8 cellular contexts compared by ENCODE assay signal in genomic region chr5:69368458-69369368, GRCh38. TPM values are rescaled to one million over a fixed set of nuclear protein-coding genes. Genes with fewer than 3 reads are reported as not detected.
DNase-seq lines count a peak whose midpoint lies in the region; ATAC-seq, FAIRE-seq and TF ChIP-seq lines count a peak whose summit lies in the region.

No MANE protein-coding gene starts in this region.

- peak; percentile 28 for ATAC-seq in GM18868 (IDR thresholded peaks at IDR 0.05; ENCODE audit: unreplicated experiment)
- peak; percentile 42 to 62 (median 55) for ATAC-seq in pancreas
- ATAC-seq in GM19035 (IDR thresholded peaks at IDR 0.05; ENCODE audit: unreplicated experiment), result no peak

- intact Hi-C loops in activated T-helper 1 cell treated with anti-CD3 and anti-CD28 coated beads, Interleukin-12 subunit alpha, Interleukin-12 subunit beta, Interleukin-2, Interleukin-4 antibody, amounts not matched to agents 30 ng/mL and 10 ng/mL and 1 ng/mL, durations not matched to agents 14 hours and 24 hours and 36 hours (cut with micrococcal nuclease), result loop anchor here (1.0 to 2.0 kb wide), 7 partner anchors 36 to 326 kb away; partner anchors contain the start of genes CCDC125, CCNB1, CDK7 and CENPH
- intact Hi-C loops in pancreas (cut with DNase I), result no loop called here

- peak overlapping the region; percentile 98 for H3K27ac Mint-ChIP-seq in activated T-helper 1 cell treated with anti-CD3 and anti-CD28 coated beads, Interleukin-12 subunit alpha, Interleukin-12 subunit beta, Interleukin-2, Interleukin-4 antibody, amounts not matched to agents 30 ng/mL and 10 ng/mL and 1 ng/mL, durations not matched to agents 14 hours and 24 hours and 36 hours

- no peaks in the 10 kb centered on the region for H3K27me3 Mint-ChIP-seq in activated T-helper 1 cell treated with anti-CD3 and anti-CD28 coated beads, Interleukin-12 subunit alpha, Interleukin-12 subunit beta, Interleukin-2, Interleukin-4 antibody, amounts not matched to agents 30 ng/mL and 10 ng/mL and 1 ng/mL, durations not matched to agents 14 hours and 24 hours and 36 hours (ENCODE audit: insufficient read depth)

- peaks cover 36% of the 10 kb centered on the region for H3K4me1 Mint-ChIP-seq in activated T-helper 1 cell treated with anti-CD3 and anti-CD28 coated beads, Interleukin-12 subunit alpha, Interleukin-12 subunit beta, Interleukin-2, Interleukin-4 antibody, amounts not matched to agents 30 ng/mL and 10 ng/mL and 1 ng/mL, durations not matched to agents 14 hours and 24 hours and 36 hours (ENCODE audit: low read depth)

- H3K4me3 ChIP-seq in AG04450 (ENCODE audit: low read depth, low read length), result peak overlapping the region; percentile 95
- H3K4me3 ChIP-seq in foreskin fibroblast (ENCODE audit: low read depth in 1 of 2, low read length in 2 of 2), result peak overlapping the region; percentile 75 to 100
- peak overlapping the region; percentile 66 to 85 (median 73) for H3K4me3 ChIP-seq in pancreas

- CTCF ChIA-PET in AG04450 (lab: Charles Lee), result interaction anchor here (2.7 kb wide), 1 partner anchor 275 kb away, joined by 7 read pairs; the partner anchor contains the start of gene SLC30A5

- peak overlapping the region; percentile 89 for H3K27ac ChIP-seq in AG04450 (ENCODE audit: low read depth, low read length)
- H3K27ac ChIP-seq in KOPT-K1 (ENCODE audit: low read depth, low read length, poor library complexity, severe bottlenecking), result peak overlapping the region; percentile 98
- peak overlapping the region; percentile 98 to 100 (median 99) for H3K27ac ChIP-seq in pancreas

- no peaks in the 10 kb centered on the region for H3K9me3 ChIP-seq in AG04450 (ENCODE audit: control insufficient read depth, insufficient read depth, low read length)
- no peaks in the 10 kb centered on the region for H3K9me3 ChIP-seq in KOPT-K1 (ENCODE audit: insufficient read depth, low read length, poor library complexity, severe bottlenecking)
- H3K9me3 ChIP-seq in pancreas, result no peaks in the 10 kb centered on the region

- H3K36me3 Mint-ChIP-seq in activated T-helper 1 cell treated with anti-CD3 and anti-CD28 coated beads, Interleukin-12 subunit alpha, Interleukin-12 subunit beta, Interleukin-2, Interleukin-4 antibody, amounts not matched to agents 30 ng/mL and 10 ng/mL and 1 ng/mL, durations not matched to agents 14 hours and 24 hours and 36 hours (ENCODE audit: low read depth), result peaks cover 22% of the 10 kb centered on the region

- POLR2A ChIA-PET in AG04450 (lab: Yijun Ruan, JAX), result interaction anchor here (0.7 to 1.7 kb wide), 2 partner anchors 12 to 275 kb away, joined by 3 to 7 read pairs; partner anchors contain the start of gene SLC30A5

- peaks cover 5 to 18% (median 6%) of the 10 kb centered on the region in 3 donors for H3K4me1 ChIP-seq in pancreas

- no peak for TF ChIP-seq CTCF in AG04450 (IDR thresholded peaks at IDR 0.05; ENCODE audit: low read depth, low read length)
- TF ChIP-seq CTCF in foreskin fibroblast (IDR thresholded peaks at IDR 0.05; ENCODE audit: low read depth, low read length), result no peak
- no peak for TF ChIP-seq CTCF in pancreas (IDR thresholded peaks at IDR 0.05)

- H3K27me3 ChIP-seq in AG04450 (ENCODE audit: control insufficient read depth, insufficient read depth, low read length) (no peaks in the 10 kb centered on the region), pancreas (no peaks in the 10 kb centered on the region)

- H3K4me3 Mint-ChIP-seq in activated T-helper 1 cell treated with anti-CD3 and anti-CD28 coated beads, Interleukin-12 subunit alpha, Interleukin-12 subunit beta, Interleukin-2, Interleukin-4 antibody, amounts not matched to agents 30 ng/mL and 10 ng/mL and 1 ng/mL, durations not matched to agents 14 hours and 24 hours and 36 hours, result peak overlapping the region; percentile 98

- H3K36me3 ChIP-seq in KOPT-K1 (ENCODE audit: insufficient read depth, low read length), result peaks cover 36% of the 10 kb centered on the region
- peaks cover 0 to 17% (median 9%) of the 10 kb centered on the region in 3 donors for H3K36me3 ChIP-seq in pancreas

- DNase-seq in AG04450 (ENCODE audit: low read depth, low spot score) (peak; percentile 0), foreskin fibroblast (peak in 1 of 2 donors; percentile 3), pancreas (no peak), NCI-H2196 treated with DMSO at 0.1 percent for 48 hours (lab: John Stamatoyannopoulos, UW; ENCODE audit: unreplicated experiment) (no peak)
- no peak for DNase-seq in activated T-helper 1 cell treated with anti-CD3 and anti-CD28 coated beads, Interleukin-12 subunit alpha, Interleukin-12 subunit beta, Interleukin-2, Interleukin-4 antibody, amounts not matched to agents 30 ng/mL and 10 ng/mL and 1 ng/mL, durations not matched to agents 14 hours and 24 hours and 36 hours (ENCODE audit: low spot score)

- no peak for FAIRE-seq in pancreas (lab: Jason Lieb, UNC)

- 2% methylated on average over 27 to 42 of the region's 42 CpGs for WGBS in pancreas, 2 donors

- no peaks in the 10 kb centered on the region for H3K9me3 Mint-ChIP-seq in activated T-helper 1 cell treated with anti-CD3 and anti-CD28 coated beads, Interleukin-12 subunit alpha, Interleukin-12 subunit beta, Interleukin-2, Interleukin-4 antibody, amounts not matched to agents 30 ng/mL and 10 ng/mL and 1 ng/mL, durations not matched to agents 14 hours and 24 hours and 36 hours

RNA-seq across cellular contexts. Expression of gene AK6, which starts 0.6 kb away (rescaled TPM):
- polyA plus RNA-seq in AG04450 (2011; rRNA removed) (57.4 and 92.4 TPM in 2 replicates), pancreas (10 to 100 TPM; 27.3 to 28.5 TPM)
- 12.0 and 18.5 TPM in 2 replicates for polyA minus RNA-seq in AG04450 (2011; rRNA and poly(A)+ RNA removed)
- total RNA-seq in activated T-helper 1 cell treated with anti-CD3 and anti-CD28 coated beads, Interleukin-12 subunit alpha, Interleukin-12 subunit beta, Interleukin-2, Interleukin-4 antibody, amounts not matched to agents 30 ng/mL and 10 ng/mL and 1 ng/mL, durations not matched to agents 14 hours and 24 hours and 36 hours, result 59.0 and 62.3 TPM in 2 replicates
- total RNA-seq in pancreas, result 10 to 100 TPM in 4 of 6 donors, 1 to 10 TPM in 2; 8.4 to 16.3 (median 13.0) TPM

RNA-seq across cellular contexts. Expression of gene TAF9, which starts 0.6 kb away (rescaled TPM):
- polyA plus RNA-seq in AG04450 (2011; rRNA removed), result 171 and 207 TPM in 2 replicates
- 50.9 and 59.9 TPM in 2 replicates for polyA minus RNA-seq in AG04450 (2011; rRNA and poly(A)+ RNA removed)
- total RNA-seq in activated T-helper 1 cell treated with anti-CD3 and anti-CD28 coated beads, Interleukin-12 subunit alpha, Interleukin-12 subunit beta, Interleukin-2, Interleukin-4 antibody, amounts not matched to agents 30 ng/mL and 10 ng/mL and 1 ng/mL, durations not matched to agents 14 hours and 24 hours and 36 hours, result 60.0 and 65.0 TPM in 2 replicates
- total RNA-seq in pancreas, result 10 to 100 TPM; 15.6 to 28.9 (median 24.0) TPM
- polyA plus RNA-seq in pancreas, result 10 to 100 TPM; 25.2 to 34.8 TPM

RNA-seq across cellular contexts. Expression of gene RAD17, which starts 0.9 kb away (rescaled TPM):
- polyA plus RNA-seq in AG04450 (2011; rRNA removed), result 19.4 and 20.5 TPM in 2 replicates
- 19.0 and 19.5 TPM in 2 replicates for polyA minus RNA-seq in AG04450 (2011; rRNA and poly(A)+ RNA removed)
- total RNA-seq in activated T-helper 1 cell treated with anti-CD3 and anti-CD28 coated beads, Interleukin-12 subunit alpha, Interleukin-12 subunit beta, Interleukin-2, Interleukin-4 antibody, amounts not matched to agents 30 ng/mL and 10 ng/mL and 1 ng/mL, durations not matched to agents 14 hours and 24 hours and 36 hours, result 22.0 and 26.9 TPM in 2 replicates
- 10 to 100 TPM in 5 of 6 donors, 1 to 10 TPM in 1; 8.0 to 15.3 (median 11.3) TPM for total RNA-seq in pancreas
- 10 to 100 TPM in 1 of 2 donors, 1 to 10 TPM in 1; 9.5 to 16.8 TPM for polyA plus RNA-seq in pancreas

RNA-seq across cellular contexts. Expression of gene CCDC125, which starts 36.1 kb away (rescaled TPM):
- polyA plus RNA-seq in AG04450 (2011; rRNA removed), result 4.5 and 6.0 TPM in 2 replicates
- 2.4 and 4.1 TPM in 2 replicates for polyA minus RNA-seq in AG04450 (2011; rRNA and poly(A)+ RNA removed)
- total RNA-seq in activated T-helper 1 cell treated with anti-CD3 and anti-CD28 coated beads, Interleukin-12 subunit alpha, Interleukin-12 subunit beta, Interleukin-2, Interleukin-4 antibody, amounts not matched to agents 30 ng/mL and 10 ng/mL and 1 ng/mL, durations not matched to agents 14 hours and 24 hours and 36 hours, result 8.9 and 10.9 TPM in 2 replicates
- total RNA-seq in pancreas, result 10 to 100 TPM in 1 of 6 donors, 1 to 10 TPM in 5; 4.2 to 10.9 (median 6.3) TPM
- polyA plus RNA-seq in pancreas, result 1 to 10 TPM; 3.2 to 3.4 TPM

RNA-seq across cellular contexts. Expression of gene MARVELD2, which starts 46.2 kb away (rescaled TPM):
- polyA plus RNA-seq in AG04450 (2011; rRNA removed) (0.96 and 1.0 TPM in 2 replicates), pancreas (1 to 10 TPM; 4.0 to 5.6 TPM)
- 1.7 and 2.2 TPM in 2 replicates for polyA minus RNA-seq in AG04450 (2011; rRNA and poly(A)+ RNA removed)
- total RNA-seq in activated T-helper 1 cell treated with anti-CD3 and anti-CD28 coated beads, Interleukin-12 subunit alpha, Interleukin-12 subunit beta, Interleukin-2, Interleukin-4 antibody, amounts not matched to agents 30 ng/mL and 10 ng/mL and 1 ng/mL, durations not matched to agents 14 hours and 24 hours and 36 hours, result 0.23 and 0.32 TPM in 2 replicates
- 10 to 100 TPM; 15.5 to 34.7 (median 21.0) TPM for total RNA-seq in pancreas
